20 cellular contexts compared by ENCODE assay signal in genomic region chr16:88284626-88285513, GRCh38.
"Had no signal": no experiment of that assay in that cellular context is flagged by ENCODE, and none has a peak within 500 bp of the region (broad histone marks: within the 10 kb centered on the region; RNA-seq: fewer than 3 reads in every experiment).

No MANE protein-coding gene starts in this region.

- H3K36me3 ChIP-seq: cardiac muscle cell, spleen, thoracic aorta had no signal

- H3K79me2 ChIP-seq: hepatocyte, parathyroid adenoma had no signal

- H3K27me3 ChIP-seq: cardiac muscle cell, hepatocyte had no signal

- H3K4me1 ChIP-seq: parathyroid adenoma had no signal

- H3K9me3 ChIP-seq: thoracic aorta had no signal

- H3K27ac ChIP-seq: cardiac muscle cell, hepatocyte, parathyroid adenoma, spleen, thoracic aorta had no signal

- H2AFZ ChIP-seq: hepatocyte, parathyroid adenoma had no signal

- ATAC-seq: activated CD4-positive, alpha-beta T cell treated with anti-CD3 and anti-CD28 coated beads for 36 hours; activated CD8-positive, alpha-beta memory T cell treated with anti-CD3 and anti-CD28 coated beads, Interleukin-2, amount 10 ng/mL, durations not matched to agents 7 days and 5 days; activated T-helper 17 cell treated with anti-CD3 and anti-CD28 coated beads, Interleukin-2, amount 50 U/mL, for 72 hours; left colon; sciatic nerve; stimulated activated naive B cell treated with anti-CD40 and anti-IgM and Interleukin-4, amounts not matched to agents 10 μg/mL and 1 μg/mL and 100 μg/mL, for 72 hours; WTC11 had no signal

- H3K9ac ChIP-seq: parathyroid adenoma had no signal

- H3K4me3 ChIP-seq: cardiac muscle cell, hepatocyte, spleen, thoracic aorta had no signal

- H3K4me2 ChIP-seq: hepatocyte had no signal

- DNase-seq: activated CD4-positive, alpha-beta memory T cell treated with anti-CD3 and anti-CD28 coated beads for 36 hours; activated CD4-positive, alpha-beta T cell treated with anti-CD3 and anti-CD28 coated beads for 36 hours; activated CD8-positive, alpha-beta memory T cell treated with anti-CD3 and anti-CD28 coated beads, Interleukin-2, amount 10 ng/mL, durations not matched to agents 7 days and 5 days; activated naive CD4-positive, alpha-beta T cell; activated naive CD8-positive, alpha-beta T cell treated with anti-CD3 and anti-CD28 coated beads for 36 hours; amniotic stem cell; dermis blood vessel endothelial cell; effector memory CD4-positive, alpha-beta T cell; left colon; mammary epithelial cell; naive B cell; spleen; stimulated activated naive B cell treated with anti-CD40 and anti-IgM and Interleukin-4, amounts not matched to agents 10 μg/mL and 1 μg/mL and 100 μg/mL, for 72 hours had no signal
